Comparison of ENCODE assay signal across 1 cellular context in genomic region chr12:9066183-9066623, GRCh38.
A peak's percentile ranks its signal among the peaks of the same experiment; 100 is the strongest.
TF ChIP-seq lines count a peak whose summit lies in the region.

No MANE protein-coding gene starts in this region.

TF ChIP-seq in HepG2, 621 proteins besides CTCF, POLR2A, EP300 and RAD21 (continued from another document and continues in another):
- TF ChIP-seq ZNF598 (CRISPR knock-in tag; IDR thresholded peaks at IDR 0.05; ENCODE audit: borderline replicate concordance) = peak; percentile 60; the same call in 1 of the 2 replicates
- no peak for TF ChIP-seq ZNF788 (CRISPR knock-in tag; IDR thresholded peaks at IDR 0.05; ENCODE audit: borderline replicate concordance)
- TF ChIP-seq CCDC6 (CRISPR knock-in tag; IDR thresholded peaks at IDR 0.05) = peak; percentile 34; the same call in 1 of the 2 replicates
- peak; percentile 46; the same call in 1 of the 2 replicates for TF ChIP-seq ZNF274 (CRISPR knock-in tag; IDR thresholded peaks at IDR 0.05)
- TF ChIP-seq ZNF75D (CRISPR knock-in tag; IDR thresholded peaks at IDR 0.05; ENCODE audit: borderline replicate concordance) = no peak
- TF ChIP-seq SIN3A (IDR thresholded peaks at IDR 0.05; ENCODE audit: borderline replicate concordance, low read depth, low read length) = peak; percentile 56; the same call in 1 of the 2 replicates
- peak; percentile 34; the same call in 1 of the 2 replicates for TF ChIP-seq ZSCAN25 (CRISPR knock-in tag; IDR thresholded peaks at IDR 0.05)
- no peak for TF ChIP-seq ZBTB46 (CRISPR knock-in tag; IDR thresholded peaks at IDR 0.05; ENCODE audit: borderline replicate concordance)
- TF ChIP-seq JARID2 (CRISPR knock-in tag; IDR thresholded peaks at IDR 0.05; ENCODE audit: insufficient replicate concordance) = no peak
- TF ChIP-seq ZNF780A (CRISPR knock-in tag; IDR thresholded peaks at IDR 0.05) = peak; percentile 83
- TF ChIP-seq, protein P1, sequence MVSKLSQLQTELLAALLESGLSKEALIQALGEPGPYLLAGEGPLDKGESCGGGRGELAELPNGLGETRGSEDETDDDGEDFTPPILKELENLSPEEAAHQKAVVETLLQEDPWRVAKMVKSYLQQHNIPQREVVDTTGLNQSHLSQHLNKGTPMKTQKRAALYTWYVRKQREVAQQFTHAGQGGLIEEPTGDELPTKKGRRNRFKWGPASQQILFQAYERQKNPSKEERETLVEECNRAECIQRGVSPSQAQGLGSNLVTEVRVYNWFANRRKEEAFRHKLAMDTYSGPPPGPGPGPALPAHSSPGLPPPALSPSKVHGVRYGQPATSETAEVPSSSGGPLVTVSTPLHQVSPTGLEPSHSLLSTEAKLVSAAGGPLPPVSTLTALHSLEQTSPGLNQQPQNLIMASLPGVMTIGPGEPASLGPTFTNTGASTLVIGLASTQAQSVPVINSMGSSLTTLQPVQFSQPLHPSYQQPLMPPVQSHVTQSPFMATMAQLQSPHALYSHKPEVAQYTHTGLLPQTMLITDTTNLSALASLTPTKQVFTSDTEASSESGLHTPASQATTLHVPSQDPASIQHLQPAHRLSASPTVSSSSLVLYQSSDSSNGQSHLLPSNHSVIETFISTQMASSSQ (IDR thresholded peaks at IDR 0.05; ENCODE audit: low read depth) = no peak
- TF ChIP-seq, protein P1 (CRISPR knock-in tag; IDR thresholded peaks at IDR 0.05; ENCODE audit: borderline replicate concordance) = peak; percentile 23; the same call in 1 of the 2 replicates
- peak; percentile 12 for TF ChIP-seq FOXK1 (CRISPR knock-in tag; IDR thresholded peaks at IDR 0.05; ENCODE audit: borderline replicate concordance, low read depth)
- no peak for TF ChIP-seq FLYWCH1 (CRISPR knock-in tag; IDR thresholded peaks at IDR 0.05)
- peak; percentile 80 for TF ChIP-seq HNRNPH1 (optimal IDR thresholded peaks at IDR 0.05; ENCODE audit: low read depth, low read length)
- TF ChIP-seq TBP (CRISPR knock-in tag; IDR thresholded peaks at IDR 0.05) = no peak
- TF ChIP-seq ZNF441 (CRISPR knock-in tag; IDR thresholded peaks at IDR 0.05; ENCODE audit: borderline replicate concordance) = 0 out of 2 replicates have a peak, but pooled peaks have one; percentile 32
- 0 out of 2 replicates have a peak, but pooled peaks have one; percentile 27 for TF ChIP-seq SAFB2 (CRISPR knock-in tag; IDR thresholded peaks at IDR 0.05; ENCODE audit: borderline replicate concordance, low read depth)
- TF ChIP-seq, protein P2, sequence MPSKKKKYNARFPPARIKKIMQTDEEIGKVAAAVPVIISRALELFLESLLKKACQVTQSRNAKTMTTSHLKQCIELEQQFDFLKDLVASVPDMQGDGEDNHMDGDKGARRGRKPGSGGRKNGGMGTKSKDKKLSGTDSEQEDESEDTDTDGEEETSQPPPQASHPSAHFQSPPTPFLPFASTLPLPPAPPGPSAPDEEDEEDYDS (CRISPR knock-in tag; IDR thresholded peaks at IDR 0.05) = no peak; the same call in 1 of the 2 replicates
- TF ChIP-seq PHF8 (CRISPR knock-in tag; IDR thresholded peaks at IDR 0.05) = peak; percentile 21; the same call in 1 of the 2 replicates
- TF ChIP-seq SRY (CRISPR knock-in tag; IDR thresholded peaks at IDR 0.05) = no peak
- TF ChIP-seq MAF1 (CRISPR knock-in tag; IDR thresholded peaks at IDR 0.05; ENCODE audit: borderline replicate concordance) = no peak
- no peak for TF ChIP-seq HMG20B (CRISPR knock-in tag; conservative IDR thresholded peaks at IDR 0.05)
- no peak for TF ChIP-seq PHF21A (CRISPR knock-in tag; IDR thresholded peaks at IDR 0.05)
- TF ChIP-seq IRX3 (CRISPR knock-in tag; IDR thresholded peaks at IDR 0.05; ENCODE audit: borderline replicate concordance, low read depth) = peak; percentile 90
- TF ChIP-seq NFAT5 (CRISPR knock-in tag; IDR thresholded peaks at IDR 0.05) = 0 out of 2 replicates have a peak, but pooled peaks have one; percentile 56
- TF ChIP-seq, protein P3, sequence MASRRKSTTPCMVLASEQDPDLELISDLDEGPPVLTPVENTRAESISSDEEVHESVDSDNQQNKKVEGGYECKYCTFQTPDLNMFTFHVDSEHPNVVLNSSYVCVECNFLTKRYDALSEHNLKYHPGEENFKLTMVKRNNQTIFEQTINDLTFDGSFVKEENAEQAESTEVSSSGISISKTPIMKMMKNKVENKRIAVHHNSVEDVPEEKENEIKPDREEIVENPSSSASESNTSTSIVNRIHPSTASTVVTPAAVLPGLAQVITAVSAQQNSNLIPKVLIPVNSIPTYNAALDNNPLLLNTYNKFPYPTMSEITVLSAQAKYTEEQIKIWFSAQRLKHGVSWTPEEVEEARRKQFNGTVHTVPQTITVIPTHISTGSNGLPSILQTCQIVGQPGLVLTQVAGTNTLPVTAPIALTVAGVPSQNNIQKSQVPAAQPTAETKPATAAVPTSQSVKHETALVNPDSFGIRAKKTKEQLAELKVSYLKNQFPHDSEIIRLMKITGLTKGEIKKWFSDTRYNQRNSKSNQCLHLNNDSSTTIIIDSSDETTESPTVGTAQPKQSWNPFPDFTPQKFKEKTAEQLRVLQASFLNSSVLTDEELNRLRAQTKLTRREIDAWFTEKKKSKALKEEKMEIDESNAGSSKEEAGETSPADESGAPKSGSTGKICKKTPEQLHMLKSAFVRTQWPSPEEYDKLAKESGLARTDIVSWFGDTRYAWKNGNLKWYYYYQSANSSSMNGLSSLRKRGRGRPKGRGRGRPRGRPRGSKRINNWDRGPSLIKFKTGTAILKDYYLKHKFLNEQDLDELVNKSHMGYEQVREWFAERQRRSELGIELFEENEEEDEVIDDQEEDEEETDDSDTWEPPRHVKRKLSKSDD (CRISPR knock-in tag; IDR thresholded peaks at IDR 0.05; ENCODE audit: low read depth) = 0 out of 2 replicates have a peak, but pooled peaks have one; percentile 41
- TF ChIP-seq, protein P4, sequence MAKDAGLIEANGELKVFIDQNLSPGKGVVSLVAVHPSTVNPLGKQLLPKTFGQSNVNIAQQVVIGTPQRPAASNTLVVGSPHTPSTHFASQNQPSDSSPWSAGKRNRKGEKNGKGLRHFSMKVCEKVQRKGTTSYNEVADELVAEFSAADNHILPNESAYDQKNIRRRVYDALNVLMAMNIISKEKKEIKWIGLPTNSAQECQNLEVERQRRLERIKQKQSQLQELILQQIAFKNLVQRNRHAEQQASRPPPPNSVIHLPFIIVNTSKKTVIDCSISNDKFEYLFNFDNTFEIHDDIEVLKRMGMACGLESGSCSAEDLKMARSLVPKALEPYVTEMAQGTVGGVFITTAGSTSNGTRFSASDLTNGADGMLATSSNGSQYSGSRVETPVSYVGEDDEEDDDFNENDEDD (CRISPR knock-in tag; IDR thresholded peaks at IDR 0.05; ENCODE audit: borderline replicate concordance) = no peak
- TF ChIP-seq, protein P5, sequence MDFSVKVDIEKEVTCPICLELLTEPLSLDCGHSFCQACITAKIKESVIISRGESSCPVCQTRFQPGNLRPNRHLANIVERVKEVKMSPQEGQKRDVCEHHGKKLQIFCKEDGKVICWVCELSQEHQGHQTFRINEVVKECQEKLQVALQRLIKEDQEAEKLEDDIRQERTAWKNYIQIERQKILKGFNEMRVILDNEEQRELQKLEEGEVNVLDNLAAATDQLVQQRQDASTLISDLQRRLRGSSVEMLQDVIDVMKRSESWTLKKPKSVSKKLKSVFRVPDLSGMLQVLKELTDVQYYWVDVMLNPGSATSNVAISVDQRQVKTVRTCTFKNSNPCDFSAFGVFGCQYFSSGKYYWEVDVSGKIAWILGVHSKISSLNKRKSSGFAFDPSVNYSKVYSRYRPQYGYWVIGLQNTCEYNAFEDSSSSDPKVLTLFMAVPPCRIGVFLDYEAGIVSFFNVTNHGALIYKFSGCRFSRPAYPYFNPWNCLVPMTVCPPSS (IDR thresholded peaks at IDR 0.05) = no peak
- TF ChIP-seq RARG (CRISPR knock-in tag; IDR thresholded peaks at IDR 0.05; ENCODE audit: low read depth) = no peak
- peak; percentile 86 for TF ChIP-seq ZSCAN5A (CRISPR knock-in tag; IDR thresholded peaks at IDR 0.05; ENCODE audit: borderline replicate concordance)
- no peak for TF ChIP-seq ZFP36 (IDR thresholded peaks at IDR 0.05; ENCODE audit: borderline replicate concordance, low read depth, low read length, partially characterized antibody)
- peak; percentile 55; the same call in 1 of the 2 replicates for TF ChIP-seq NRL (CRISPR knock-in tag; IDR thresholded peaks at IDR 0.05; ENCODE audit: borderline replicate concordance)
- TF ChIP-seq GABPB1 (CRISPR knock-in tag; IDR thresholded peaks at IDR 0.05) = peak; percentile 51; the same call in 1 of the 2 replicates
- TF ChIP-seq, protein P6, sequence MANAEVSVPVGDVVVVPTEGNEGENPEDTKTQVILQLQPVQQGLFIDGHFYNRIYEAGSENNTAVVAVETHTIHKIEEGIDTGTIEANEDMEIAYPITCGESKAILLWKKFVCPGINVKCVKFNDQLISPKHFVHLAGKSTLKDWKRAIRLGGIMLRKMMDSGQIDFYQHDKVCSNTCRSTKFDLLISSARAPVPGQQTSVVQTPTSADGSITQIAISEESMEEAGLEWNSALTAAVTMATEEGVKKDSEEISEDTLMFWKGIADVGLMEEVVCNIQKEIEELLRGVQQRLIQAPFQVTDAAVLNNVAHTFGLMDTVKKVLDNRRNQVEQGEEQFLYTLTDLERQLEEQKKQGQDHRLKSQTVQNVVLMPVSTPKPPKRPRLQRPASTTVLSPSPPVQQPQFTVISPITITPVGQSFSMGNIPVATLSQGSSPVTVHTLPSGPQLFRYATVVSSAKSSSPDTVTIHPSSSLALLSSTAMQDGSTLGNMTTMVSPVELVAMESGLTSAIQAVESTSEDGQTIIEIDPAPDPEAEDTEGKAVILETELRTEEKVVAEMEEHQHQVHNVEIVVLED (CRISPR knock-in tag; IDR thresholded peaks at IDR 0.05; ENCODE audit: borderline replicate concordance) = peak; percentile 33; the same call in 1 of the 2 replicates
- TF ChIP-seq SMARCE1 (IDR thresholded peaks at IDR 0.05; ENCODE audit: borderline replicate concordance) = no peak
- TF ChIP-seq MEIS2 (CRISPR knock-in tag; IDR thresholded peaks at IDR 0.05) = no peak
- no peak for TF ChIP-seq KAT2B (IDR thresholded peaks at IDR 0.05; ENCODE audit: borderline replicate concordance, low read depth, low read length)
- TF ChIP-seq ZNF264 (CRISPR knock-in tag; IDR thresholded peaks at IDR 0.05) = peak; percentile 31; the same call in 1 of the 2 replicates
- TF ChIP-seq PAF1 (CRISPR knock-in tag; IDR thresholded peaks at IDR 0.05) = peak; percentile 99
- no peak for TF ChIP-seq ZNF564 (CRISPR knock-in tag; IDR thresholded peaks at IDR 0.05)
